2 cellular contexts compared by ENCODE assay signal in the genomic region with DNA sequence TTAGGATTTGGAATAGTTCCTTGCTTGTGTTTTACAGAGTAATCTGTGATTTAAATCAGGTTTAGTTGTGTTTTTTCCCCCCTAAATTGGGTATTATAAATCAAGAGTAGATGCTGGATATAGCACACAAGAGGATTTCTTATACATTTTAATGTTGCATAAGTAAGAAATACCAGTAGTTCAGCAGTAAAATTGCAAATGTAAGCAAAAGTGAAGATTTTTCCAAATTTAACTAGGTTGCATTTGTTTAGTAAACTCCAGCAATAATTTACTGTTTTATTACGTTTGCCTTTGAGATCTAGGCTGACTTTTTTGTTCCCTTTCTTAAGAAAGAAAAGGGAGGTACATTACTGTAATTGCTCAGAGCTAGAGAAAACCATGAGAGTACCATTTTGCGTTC.
TF ChIP-seq lines count a peak whose summit lies in the region.

No MANE protein-coding gene starts in this region.

TF ChIP-seq in A549, 52 proteins besides CTCF, POLR2A, EP300 and RAD21 (continued from another document):
- no peak for TF ChIP-seq FOSB (CRISPR knock-in tag; IDR thresholded peaks at IDR 0.05)

TF ChIP-seq in IMR-90, 13 proteins besides CTCF, POLR2A, EP300 and RAD21:
- peak; percentile 71 for TF ChIP-seq MAFK (IDR thresholded peaks at IDR 0.05; ENCODE audit: low read depth, low read length)
- no peak for TF ChIP-seq NFE2L2 (IDR thresholded peaks at IDR 0.05; ENCODE audit: low read depth, low read length)
